Comparison of ENCODE assay signal across 8 cellular contexts in the genomic region with DNA sequence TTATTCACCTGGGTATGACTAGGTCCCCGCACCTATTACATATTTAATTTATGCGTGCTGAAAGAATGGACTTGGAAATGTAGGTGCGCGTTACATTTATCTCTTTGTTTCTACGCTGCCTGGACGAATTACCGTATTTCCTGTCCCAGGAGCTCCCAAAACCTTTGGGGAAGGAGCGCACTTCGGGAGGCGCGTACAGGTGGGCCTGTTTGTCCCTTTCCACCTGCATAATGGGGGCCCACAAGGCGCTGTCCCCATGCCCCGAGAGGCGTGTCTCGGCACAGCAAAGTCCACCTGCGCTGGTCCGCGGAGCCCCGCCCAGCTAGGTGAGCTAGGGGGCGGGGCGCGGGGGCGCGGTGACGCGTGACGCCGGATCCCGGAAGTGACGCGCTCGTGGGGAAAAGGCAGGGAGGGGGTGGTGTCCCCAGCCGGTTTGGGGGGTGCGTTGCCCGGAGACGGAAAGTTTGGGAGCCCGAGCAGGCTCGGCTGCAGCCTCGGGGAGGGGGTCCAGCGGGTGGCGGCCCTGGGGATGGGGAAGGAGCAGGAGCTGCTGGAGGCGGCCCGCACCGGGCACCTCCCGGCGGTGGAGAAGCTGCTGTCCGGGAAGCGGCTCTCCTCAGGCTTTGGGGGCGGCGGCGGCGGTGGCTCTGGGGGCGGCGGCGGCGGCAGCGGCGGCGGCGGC.
DNase-seq lines count a peak whose midpoint lies in the region; ATAC-seq and TF ChIP-seq lines count a peak whose summit lies in the region.

A gene with protein sequence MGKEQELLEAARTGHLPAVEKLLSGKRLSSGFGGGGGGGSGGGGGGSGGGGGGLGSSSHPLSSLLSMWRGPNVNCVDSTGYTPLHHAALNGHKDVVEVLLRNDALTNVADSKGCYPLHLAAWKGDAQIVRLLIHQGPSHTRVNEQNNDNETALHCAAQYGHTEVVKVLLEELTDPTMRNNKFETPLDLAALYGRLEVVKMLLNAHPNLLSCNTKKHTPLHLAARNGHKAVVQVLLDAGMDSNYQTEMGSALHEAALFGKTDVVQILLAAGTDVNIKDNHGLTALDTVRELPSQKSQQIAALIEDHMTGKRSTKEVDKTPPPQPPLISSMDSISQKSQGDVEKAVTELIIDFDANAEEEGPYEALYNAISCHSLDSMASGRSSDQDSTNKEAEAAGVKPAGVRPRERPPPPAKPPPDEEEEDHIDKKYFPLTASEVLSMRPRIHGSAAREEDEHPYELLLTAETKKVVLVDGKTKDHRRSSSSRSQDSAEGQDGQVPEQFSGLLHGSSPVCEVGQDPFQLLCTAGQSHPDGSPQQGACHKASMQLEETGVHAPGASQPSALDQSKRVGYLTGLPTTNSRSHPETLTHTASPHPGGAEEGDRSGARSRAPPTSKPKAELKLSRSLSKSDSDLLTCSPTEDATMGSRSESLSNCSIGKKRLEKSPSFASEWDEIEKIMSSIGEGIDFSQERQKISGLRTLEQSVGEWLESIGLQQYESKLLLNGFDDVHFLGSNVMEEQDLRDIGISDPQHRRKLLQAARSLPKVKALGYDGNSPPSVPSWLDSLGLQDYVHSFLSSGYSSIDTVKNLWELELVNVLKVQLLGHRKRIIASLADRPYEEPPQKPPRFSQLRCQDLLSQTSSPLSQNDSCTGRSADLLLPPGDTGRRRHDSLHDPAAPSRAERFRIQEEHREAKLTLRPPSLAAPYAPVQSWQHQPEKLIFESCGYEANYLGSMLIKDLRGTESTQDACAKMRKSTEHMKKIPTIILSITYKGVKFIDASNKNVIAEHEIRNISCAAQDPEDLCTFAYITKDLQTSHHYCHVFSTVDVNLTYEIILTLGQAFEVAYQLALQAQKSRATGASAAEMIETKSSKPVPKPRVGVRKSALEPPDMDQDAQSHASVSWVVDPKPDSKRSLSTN (plus strand): TSS at position 382 of the 682 bp plus-strand sequence. CDS start 148 bp downstream, at position 530.

- H3K9ac ChIP-seq in subcutaneous abdominal adipose tissue (ENCODE audit: low read length in 5 of 5), result peak within 1 kb of the TSS; percentile 60 to 95 (median 89)

- peak; percentile 31 for TF ChIP-seq CTCF in neutrophil (IDR thresholded peaks at IDR 0.05)

- no peaks in the 10 kb centered on the region for H3K27me3 ChIP-seq in neutrophil
- H3K27me3 ChIP-seq in subcutaneous abdominal adipose tissue (ENCODE audit: control insufficient read depth in 5 of 5, insufficient read depth in 4 of 5, low read length in 5 of 5), result no peaks in the 10 kb centered on the region

- H3K4me1 ChIP-seq in neutrophil (ENCODE audit: control insufficient read depth in 1 of 2, insufficient read depth in 1 of 2, low read depth in 1 of 2, low read length in 1 of 2) (peaks cover 48 to 52% of the 10 kb centered on the region in 2 experiments), subcutaneous abdominal adipose tissue (ENCODE audit: control insufficient read depth in 5 of 5, insufficient read depth in 5 of 5, low read length in 5 of 5) (peaks cover 7 to 43% (median 38%) of the 10 kb centered on the region in 5 donors)

- peak; percentile 60 for ATAC-seq in GM19328 (IDR thresholded peaks at IDR 0.05; ENCODE audit: unreplicated experiment)

- peak within 1 kb of the TSS; percentile 88 for H3K27ac ChIP-seq in neutrophil
- H3K27ac ChIP-seq in subcutaneous abdominal adipose tissue (ENCODE audit: low read depth, low read length), result peak within 1 kb of the TSS; percentile 91

- H3K9me3 ChIP-seq in neutrophil (no peaks in the 10 kb centered on the region), subcutaneous abdominal adipose tissue (ENCODE audit: control insufficient read depth in 5 of 5, low read length in 5 of 5) (no peaks in the 10 kb centered on the region)

- DNase-seq in Ammon's horn (ENCODE audit: low spot score) (peak; percentile 88), KG1 (lab: John Stamatoyannopoulos, UW) (peak; percentile 26), SHP77 treated with DMSO at 0.1 percent for 48 hours (lab: John Stamatoyannopoulos, UW) (peak; percentile 53), germinal center (ENCODE audit: low spot score) (peak; percentile 92)
- DNase-seq in activated gamma-delta T cell treated with anti-CD3 and anti-CD28 coated beads, Interleukin-2, amount 50 U/mL, for 16 hours (ENCODE audit: low read depth), result peak; percentile 87

- H3K4me3 ChIP-seq in neutrophil (ENCODE audit: low read depth in 1 of 2, low read length in 1 of 2) (peak within 1 kb of the TSS; percentile 75 to 97), subcutaneous abdominal adipose tissue (ENCODE audit: low read depth in 1 of 5, low read length in 5 of 5) (peak within 1 kb of the TSS; percentile 86 to 97 (median 96))

- no peaks in the 10 kb centered on the region for H3K36me3 ChIP-seq in neutrophil
- H3K36me3 ChIP-seq in subcutaneous abdominal adipose tissue (ENCODE audit: control insufficient read depth in 5 of 5, insufficient read depth in 5 of 5, low read length in 5 of 5), result peaks cover 0 to 6% (median 0%) of the 10 kb centered on the region in 5 donors

Comparison
In these comparisons a context has a peak if more than half of its experiments do, and no peak if none do; other contexts are left out.
1. Peak in every context shown above with its lines: DNase-seq, ATAC-seq, H3K4me3 ChIP-seq and H3K27ac ChIP-seq.
2. DNase-seq: peak in every context shown above with its lines; median percentile 92 in germinal center; 88 in Ammon's horn; 87 in activated gamma-delta T cell treated with anti-CD3 and anti-CD28 coated beads, Interleukin-2, amount 50 U/mL, for 16 hours; 53 in SHP77 treated with DMSO at 0.1 percent for 48 hours; 26 in KG1.